In genomic region chr16:553601-554296, GRCh38 we compare ENCODE assay signal across 25 cellular contexts. TPM values are rescaled to one million over a fixed set of nuclear protein-coding genes. Genes with fewer than 3 reads are reported as not detected.
"Had no signal": no experiment of that assay in that cellular context is flagged by ENCODE, and none has a peak within 500 bp of the region (broad histone marks: within the 10 kb centered on the region; RNA-seq: fewer than 3 reads in every experiment).

No MANE protein-coding gene starts in this region.

- H3K27ac ChIP-seq: cardiac muscle cell, heart right ventricle, left ventricle myocardium inferior, tibial artery had no signal

- H3K4me3 ChIP-seq: cardiac muscle cell, heart right ventricle, left ventricle myocardium inferior, tibial artery had no signal

- H3K4me1 ChIP-seq: tibial artery had no signal

- DNase-seq: activated CD4-positive, alpha-beta T cell treated with anti-CD3 and anti-CD28 coated beads, Interleukin-2, amount 10 ng/mL, durations not matched to agents 24 days and 14 days; activated CD8-positive, alpha-beta T cell treated with anti-CD3 and anti-CD28 coated beads for 36 hours; activated naive CD4-positive, alpha-beta T cell; activated naive CD8-positive, alpha-beta T cell treated with anti-CD3 and anti-CD28 coated beads for 36 hours; activated T-cell treated with anti-CD3 and anti-CD28 coated beads, Interleukin-2, amount 50 U/mL, for 1 hour; amygdala; effector memory CD4-positive, alpha-beta T cell; esophagus squamous epithelium; heart right ventricle; immature natural killer cell; kidney glomerular epithelial cell; left ventricle myocardium inferior; retina; stimulated activated CD4-positive, alpha-beta T cell treated with anti-CD3 and anti-CD28 coated beads, Interleukin-2, amount 100 ng/mL, for 24 hours; stimulated activated naive CD8-positive, alpha-beta T cell treated with anti-CD3 and anti-CD28 coated beads, Interleukin-15, Interleukin-2, amounts not matched to agents 100 U/mL and 50 U/mL, for 24 hours; substantia nigra; tibial artery had no signal

- H3K4me1 Mint-ChIP-seq: activated CD4-positive, alpha-beta T cell treated with anti-CD3 and anti-CD28 coated beads, Interleukin-2, amount 10 ng/mL, durations not matched to agents 24 days and 14 days; activated naive CD8-positive, alpha-beta T cell treated with anti-CD3 and anti-CD28 coated beads for 36 hours; activated T-helper 17 cell treated with anti-CD3 and anti-CD28 coated beads, Interleukin-2, amount 50 U/mL, for 72 hours; immature natural killer cell had no signal

- H3K27me3 Mint-ChIP-seq: activated T-helper 17 cell treated with anti-CD3 and anti-CD28 coated beads, Interleukin-2, amount 50 U/mL, for 72 hours had no signal

- FAIRE-seq: urothelium cell line had no signal

- H3K36me3 Mint-ChIP-seq: activated naive CD8-positive, alpha-beta T cell treated with anti-CD3 and anti-CD28 coated beads for 36 hours; immature natural killer cell had no signal

- H3K27ac Mint-ChIP-seq: activated CD4-positive, alpha-beta T cell treated with anti-CD3 and anti-CD28 coated beads, Interleukin-2, amount 10 ng/mL, durations not matched to agents 24 days and 14 days; activated CD8-positive, alpha-beta T cell treated with anti-CD3 and anti-CD28 coated beads for 36 hours; activated naive CD8-positive, alpha-beta T cell treated with anti-CD3 and anti-CD28 coated beads for 36 hours; activated T-helper 17 cell treated with anti-CD3 and anti-CD28 coated beads, Interleukin-2, amount 50 U/mL, for 72 hours; dendritic cell treated with granulocyte-macrophage colony-stimulating factor and Interleukin-4, amounts not matched to agents 40 ng/mL and 50 ng/mL, for 4 days had no signal

- ATAC-seq: activated CD8-positive, alpha-beta T cell treated with anti-CD3 and anti-CD28 coated beads for 36 hours; activated T-helper 17 cell treated with anti-CD3 and anti-CD28 coated beads, Interleukin-2, amount 50 U/mL, for 72 hours; heart right ventricle; stimulated activated naive CD8-positive, alpha-beta T cell treated with anti-CD3 and anti-CD28 coated beads, Interleukin-15, Interleukin-2, amounts not matched to agents 100 U/mL and 50 U/mL, for 24 hours had no signal

- H3K4me3 Mint-ChIP-seq: activated CD4-positive, alpha-beta T cell treated with anti-CD3 and anti-CD28 coated beads, Interleukin-2, amount 10 ng/mL, durations not matched to agents 24 days and 14 days; activated CD8-positive, alpha-beta T cell treated with anti-CD3 and anti-CD28 coated beads for 36 hours; activated naive CD8-positive, alpha-beta T cell treated with anti-CD3 and anti-CD28 coated beads for 36 hours; activated T-helper 17 cell treated with anti-CD3 and anti-CD28 coated beads, Interleukin-2, amount 50 U/mL, for 72 hours; dendritic cell treated with granulocyte-macrophage colony-stimulating factor and Interleukin-4, amounts not matched to agents 40 ng/mL and 50 ng/mL, for 4 days; immature natural killer cell had no signal

- H3K9me3 ChIP-seq: esophagus squamous epithelium, heart right ventricle, left ventricle myocardium inferior, tibial artery had no signal

- H3K9me3 Mint-ChIP-seq: activated CD4-positive, alpha-beta T cell treated with anti-CD3 and anti-CD28 coated beads, Interleukin-2, amount 10 ng/mL, durations not matched to agents 24 days and 14 days; activated CD8-positive, alpha-beta T cell treated with anti-CD3 and anti-CD28 coated beads for 36 hours; activated naive CD8-positive, alpha-beta T cell treated with anti-CD3 and anti-CD28 coated beads for 36 hours; activated T-helper 17 cell treated with anti-CD3 and anti-CD28 coated beads, Interleukin-2, amount 50 U/mL, for 72 hours; dendritic cell treated with granulocyte-macrophage colony-stimulating factor and Interleukin-4, amounts not matched to agents 40 ng/mL and 50 ng/mL, for 4 days; immature natural killer cell; neural crest cell had no signal

RNA-seq across cellular contexts. Expression of gene PRR35, which starts 6.4 kb away (rescaled TPM):
- total RNA-seq: activated CD4-positive, alpha-beta T cell treated with anti-CD3 and anti-CD28 coated beads, Interleukin-2, amount 10 ng/mL, durations not matched to agents 24 days and 14 days; activated CD8-positive, alpha-beta T cell treated with anti-CD3 and anti-CD28 coated beads for 36 hours; activated naive CD8-positive, alpha-beta T cell treated with anti-CD3 and anti-CD28 coated beads for 36 hours; activated T-helper 17 cell treated with anti-CD3 and anti-CD28 coated beads, Interleukin-2, amount 50 U/mL, for 72 hours; chondrocyte; esophagus squamous epithelium; heart right ventricle; left ventricle myocardium inferior; neural crest cell; posterior vena cava; skeletal muscle tissue had no signal
- polyA plus RNA-seq: cardiac muscle cell, heart right ventricle, immature natural killer cell had no signal

RNA-seq across cellular contexts. Expression of gene NHLRC4, which starts 13.1 kb away (rescaled TPM):
- total RNA-seq: chondrocyte had no signal
